Comparison of ENCODE assay signal across 10 cellular contexts in the genomic region with DNA sequence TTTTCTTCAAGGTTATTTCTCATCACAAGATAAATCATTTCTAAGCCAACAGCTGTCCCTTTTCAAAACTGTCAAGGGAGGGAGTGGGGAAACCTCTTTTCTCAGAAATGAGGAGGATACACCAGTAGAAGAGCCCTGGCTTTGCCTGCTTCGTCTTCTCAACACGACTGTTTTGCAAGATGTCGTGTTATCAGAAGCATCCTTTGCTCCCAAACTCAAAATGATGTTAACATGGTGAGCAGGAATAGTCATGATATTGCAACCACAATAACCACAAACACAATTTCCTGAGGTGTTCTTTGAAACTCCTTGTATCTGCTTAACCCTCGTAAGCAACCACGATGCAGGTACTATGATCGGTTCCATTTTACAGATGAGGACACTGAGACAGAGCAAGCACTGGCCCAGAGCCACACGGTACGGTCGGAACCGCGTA.
DNase-seq lines count a peak whose midpoint lies in the region; ATAC-seq and TF ChIP-seq lines count a peak whose summit lies in the region.
"Had no signal": no experiment of that assay in that cellular context is flagged by ENCODE, and none has a peak within 500 bp of the region (broad histone marks: within the 10 kb centered on the region; RNA-seq: fewer than 3 reads in every experiment).

No MANE protein-coding gene starts in this region.

- ATAC-seq in T-helper 17 cell (peak; percentile 41), HG03135 (IDR thresholded peaks at IDR 0.05; ENCODE audit: unreplicated experiment) (no peak), HG02884 (IDR thresholded peaks at IDR 0.05; ENCODE audit: unreplicated experiment) (no peak)

- no peak overlapping the region for H3K4me3 ChIP-seq in fibroblast of the aortic adventitia (ENCODE audit: low read depth, low read length)
- no peak overlapping the region for H3K4me3 ChIP-seq in sigmoid colon
- no peak overlapping the region for H3K4me3 ChIP-seq in adrenal gland
- H3K4me3 ChIP-seq: skin epidermis had no signal

- TF ChIP-seq POLR2A in sigmoid colon (IDR thresholded peaks at IDR 0.05) (no peak), adrenal gland (IDR thresholded peaks at IDR 0.05) (no peak)

- no peaks in the 10 kb centered on the region for H3K9me3 ChIP-seq in T-helper 17 cell (ENCODE audit: control insufficient read depth, low read length, poor library complexity, severe bottlenecking)
- no peaks in the 10 kb centered on the region for H3K9me3 ChIP-seq in sigmoid colon
- no peaks in the 10 kb centered on the region for H3K9me3 ChIP-seq in adrenal gland (replicated peaks in 1 of 3)

- H3K36me3 Mint-ChIP-seq in HFFc6 (ENCODE audit: low read depth), result no peaks in the 10 kb centered on the region
- H3K36me3 Mint-ChIP-seq in T-helper 17 cell (ENCODE audit: low read depth), result no peaks in the 10 kb centered on the region
- H3K36me3 Mint-ChIP-seq: memory B cell had no signal

- 76 to 88% methylated on average over 11 of the region's 11 CpGs for whole genome bisulfite sequencing in sigmoid colon, 2 donors
- WGBS in adrenal gland, 4 donors, result 83 to 87% (median 86%) methylated on average over 11 of the region's 11 CpGs

- peaks cover 17% of the 10 kb centered on the region for H3K4me1 Mint-ChIP-seq in HFFc6 (ENCODE audit: low read depth)
- peaks cover 26% of the 10 kb centered on the region for H3K4me1 Mint-ChIP-seq in T-helper 17 cell
- H3K4me1 Mint-ChIP-seq: memory B cell had no signal

- H3K27ac Mint-ChIP-seq in HFFc6, result peak overlapping the region; percentile 67
- peak overlapping the region; percentile 75 for H3K27ac Mint-ChIP-seq in T-helper 17 cell
- H3K27ac Mint-ChIP-seq: memory B cell had no signal

- DNase-seq in HFFc6, result no peak
- no peak for DNase-seq in T-helper 17 cell
- peak; percentile 82 for DNase-seq in fibroblast of the aortic adventitia (ENCODE audit: low read depth)
- DNase-seq in sigmoid colon, result no peak
- no peak for DNase-seq in adrenal gland
- DNase-seq: DMS79 treated with DMSO at 0.1 percent for 48 hours had no signal

- intact Hi-C loops in sigmoid colon (cut with DNase I) (no loop called here), adrenal gland (cut with DNase I) (no loop called here)

- TF ChIP-seq EP300 in sigmoid colon (IDR thresholded peaks at IDR 0.05), result no peak

- TF ChIP-seq CTCF in HFFc6 (IDR thresholded peaks at IDR 0.05) (no peak), fibroblast of the aortic adventitia (IDR thresholded peaks at IDR 0.05; ENCODE audit: insufficient read depth, low read length) (no peak), sigmoid colon (IDR thresholded peaks at IDR 0.05) (no peak), adrenal gland (IDR thresholded peaks at IDR 0.05) (no peak)

- peaks cover 3% of the 10 kb centered on the region for H3K27me3 Mint-ChIP-seq in HFFc6 (ENCODE audit: insufficient read depth)
- no peaks in the 10 kb centered on the region for H3K27me3 Mint-ChIP-seq in T-helper 17 cell
- H3K27me3 Mint-ChIP-seq: memory B cell had no signal

- H3K4me1 ChIP-seq in sigmoid colon (peaks cover 0 to 13% (median 4%) of the 10 kb centered on the region in 4 donors), adrenal gland (replicated peaks in 1 of 2) (no peaks in the 10 kb centered on the region)

- no peaks in the 10 kb centered on the region for H3K36me3 ChIP-seq in sigmoid colon
- H3K36me3 ChIP-seq in adrenal gland (replicated peaks in 1 of 2), result no peaks in the 10 kb centered on the region

- H3K27ac ChIP-seq in sigmoid colon, result peak overlapping the region in 3 of 4 donors; percentile 53 to 79 (median 59)
- H3K27ac ChIP-seq in adrenal gland, result peak overlapping the region in 2 of 5 donors; percentile 58 to 69

- no peaks in the 10 kb centered on the region for H3K27me3 ChIP-seq in sigmoid colon
- H3K27me3 ChIP-seq in adrenal gland, result no peaks in the 10 kb centered on the region

- H3K9me3 Mint-ChIP-seq in HFFc6, result no peaks in the 10 kb centered on the region
- H3K9me3 Mint-ChIP-seq: memory B cell had no signal

- no peak overlapping the region for H3K4me3 Mint-ChIP-seq in HFFc6
- peak overlapping the region; percentile 70 for H3K4me3 Mint-ChIP-seq in T-helper 17 cell
- H3K4me3 Mint-ChIP-seq: memory B cell had no signal
